In genomic region chr19:10106100-10106936, GRCh38 we compare ENCODE assay signal across 1 cellular context.
TF ChIP-seq lines count a peak whose summit lies in the region.

PPAN (plus strand) TSS chr19:10106362; CDS start chr19:10106395, 33 bp downstream.

TF ChIP-seq in GM12878, 131 proteins besides CTCF, POLR2A, EP300 and RAD21 (continued from another document):
- TF ChIP-seq BCLAF1 (IDR thresholded peaks at IDR 0.05) (no peak), SREBF2 (IDR thresholded peaks at IDR 0.05; ENCODE audit: low read length) (peak; percentile 66)
